In the genomic region with DNA sequence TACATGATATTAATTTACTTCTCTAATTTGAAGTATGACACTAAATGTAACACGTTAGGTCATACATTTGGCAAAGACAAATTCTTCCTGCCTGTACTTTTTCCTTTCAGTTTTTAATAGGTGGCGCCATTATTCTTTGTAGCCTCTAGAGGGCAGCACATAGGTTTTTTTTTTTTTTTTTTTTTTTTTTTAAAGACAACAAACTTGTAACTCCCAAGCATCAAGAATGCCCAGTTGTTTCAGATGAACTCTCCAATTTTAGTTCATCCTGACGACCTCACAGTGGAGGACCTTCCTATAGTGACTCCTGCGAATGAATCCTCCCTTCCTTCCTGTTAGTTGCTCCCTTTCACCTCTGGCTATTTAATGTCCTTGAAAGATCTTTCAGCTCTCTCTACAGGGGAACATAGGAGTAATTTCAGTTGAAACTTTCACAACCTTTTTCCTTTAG, we compare ENCODE assay signal across 8 cellular contexts.
DNase-seq lines count a peak whose midpoint lies in the region; ATAC-seq, FAIRE-seq and TF ChIP-seq lines count a peak whose summit lies in the region.

No MANE protein-coding gene starts in this region.

- no peak overlapping the region for H2BK20ac ChIP-seq in H1 (ENCODE audit: low read length)

- no peak for FAIRE-seq in H1 (lab: Jason Lieb, UNC)

- no peak overlapping the region for H4K91ac ChIP-seq in H1 (replicated peaks; ENCODE audit: insufficient read length, low read length)

- TF ChIP-seq RAD21 in H1 (IDR thresholded peaks at IDR 0.05 in 1 of 2, conservative IDR thresholded peaks at IDR 0.05 in 1 of 2; ENCODE audit: low read depth in 2 of 2, low read length in 2 of 2): peak; percentile 29 to 32; a peak in 3 of 4 replicates

- H4K5ac ChIP-seq in H1 (ENCODE audit: insufficient read length, low read depth, low read length): no peak overlapping the region

- peak overlapping the region; percentile 99 for H2AFZ ChIP-seq in H1 (ENCODE audit: low read length)

- H3K4me3 Mint-ChIP-seq in mesothelial cell of epicardium: no peak overlapping the region

- H2BK5ac ChIP-seq in H1 (ENCODE audit: low read depth, low read length): no peak overlapping the region

- TF ChIP-seq EP300 in H1 (IDR thresholded peaks at IDR 0.05; ENCODE audit: borderline replicate concordance in 1 of 2, low read depth in 2 of 2, low read length in 2 of 2): no peak

- no peak overlapping the region for H3K4me2 ChIP-seq in H1 (ENCODE audit: insufficient read depth in 1 of 2, low read depth in 2 of 2, low read length in 2 of 2)

- H3K4me1 ChIP-seq in H1 (replicated peaks in 1 of 4; ENCODE audit: control insufficient read depth in 3 of 4, insufficient read depth in 4 of 4, low read length in 3 of 4): no peaks in the 10 kb centered on the region; a peak in 1 of 7 replicates

- no peak overlapping the region for H3K4ac ChIP-seq in H1 (replicated peaks; ENCODE audit: insufficient read length, low read depth, low read length)

- H3K27me3 ChIP-seq in H1 (replicated peaks in 1 of 4; ENCODE audit: control insufficient read depth in 3 of 4, extremely low read depth in 1 of 4, insufficient read depth in 3 of 4, low read length in 3 of 4): no peaks in the 10 kb centered on the region

- H3K36me3 ChIP-seq in H1 (ENCODE audit: control insufficient read depth in 2 of 4, insufficient read depth in 4 of 4, low read length in 3 of 4): no peaks in the 10 kb centered on the region

- TF ChIP-seq CTCF in RWPE1 (conservative IDR thresholded peaks at IDR 0.05; ENCODE audit: low read depth): peak; percentile 82
- TF ChIP-seq CTCF in H1 (IDR thresholded peaks at IDR 0.05; ENCODE audit: control extremely low read depth in 1 of 3, insufficient read depth in 1 of 3, low read depth in 1 of 3, low read length in 3 of 3): peak in 2 of 3 experiments; percentile 25 to 54; a peak in 2 of 4 replicates
- peak; percentile 94 for TF ChIP-seq CTCF in mesothelial cell of epicardium (IDR thresholded peaks at IDR 0.05; ENCODE audit: unreplicated experiment)

- WGBS in H1 (ENCODE audit: extremely low coverage in 1 of 2, insufficient coverage in 1 of 2, insufficient read length in 1 of 2, insufficient replicate concordance in 2 of 2, low coverage in 1 of 2, low lambda C conversion rate in 2 of 2, missing lambda C conversion rate in 1 of 2), 2 experiments: 14% methylated on average over 4 of the region's 4 CpGs; no CpG with 5 or more reads in 1 of the 2 experiments

- H3K14ac ChIP-seq in H1 (ENCODE audit: insufficient read length): no peak overlapping the region

- no peak for TF ChIP-seq POLR2A in H1 (IDR thresholded peaks at IDR 0.05; ENCODE audit: control extremely low read depth in 1 of 2, low read depth in 2 of 2, low read length in 2 of 2)

- no peaks in the 10 kb centered on the region for H3K23me2 ChIP-seq in H1 (ENCODE audit: low read depth, low read length)

- no peak overlapping the region for H3K4me3 ChIP-seq in H1 (ENCODE audit: extremely low read depth in 1 of 4, insufficient read depth in 2 of 4, low read depth in 3 of 4, low read length in 4 of 4)

- H3K27ac Mint-ChIP-seq in mesothelial cell of epicardium: no peak overlapping the region

- H2BK120ac ChIP-seq in H1 (replicated peaks; ENCODE audit: low read depth, low read length): no peak overlapping the region

- no peak overlapping the region for H2BK12ac ChIP-seq in H1 (ENCODE audit: low read depth, low read length)

- no peaks in the 10 kb centered on the region for H3K36me3 Mint-ChIP-seq in mesothelial cell of epicardium

- H4K20me1 ChIP-seq in H1 (replicated peaks in 1 of 2; ENCODE audit: control insufficient read depth in 1 of 2, insufficient read depth in 2 of 2, low read length in 2 of 2): no peaks in the 10 kb centered on the region

- no peak overlapping the region for H2AK5ac ChIP-seq in H1 (ENCODE audit: low read depth, low read length)

- H3K79me1 ChIP-seq in H1 (ENCODE audit: low read depth, low read length): no peaks in the 10 kb centered on the region

- POLR2A ChIA-PET in RWPE1 (lab: Yijun Ruan, JAX; ENCODE audit: low non-redundant PET): no interaction called here
- POLR2A ChIA-PET in H1 (lab: Charles Lee; ENCODE audit: partially characterized antibody): interaction anchor here (0.7 kb wide), 1 partner anchor 1861 kb away, joined by 3 read pairs; the partner anchor contains the start of gene MACC1

- H3K79me2 ChIP-seq in H1 (ENCODE audit: control insufficient read depth in 1 of 2, insufficient read depth in 2 of 2, low read length in 2 of 2): no peaks in the 10 kb centered on the region

- no peaks in the 10 kb centered on the region for H3K9me3 ChIP-seq in H1 (ENCODE audit: insufficient read depth in 2 of 2, low read depth in 1 of 2, low read length in 1 of 2)

- no peak overlapping the region for H3K56ac ChIP-seq in H1 (replicated peaks; ENCODE audit: insufficient read length, low read depth, low read length)

- no peak overlapping the region for H3K23ac ChIP-seq in H1 (ENCODE audit: insufficient read length)

- peaks cover 57% of the 10 kb centered on the region for H3K4me1 Mint-ChIP-seq in mesothelial cell of epicardium

- CTCF ChIA-PET in RWPE1 (lab: Yijun Ruan, JAX): interaction anchor here (0.6 to 1.1 kb wide), 5 partner anchors 213 to 728 kb away, joined by 3 to 5 read pairs (median 4); no protein-coding TSS in a partner anchor
- CTCF ChIA-PET in H1 (lab: Charles Lee; ENCODE audit: partially characterized antibody): interaction anchor here (0.6 to 3.8 kb wide), 30 partner anchors 9 to 318 kb away, joined by 3 to 53 read pairs (median 4); partner anchors contain the start of gene HDAC9

- no peak for ATAC-seq in HG02759 (IDR thresholded peaks at IDR 0.05; ENCODE audit: unreplicated experiment)

- DNase-seq in NCI-H510A treated with DMSO at 0.1 percent for 48 hours (lab: John Stamatoyannopoulos, UW): peak; percentile 48
- DNase-seq in NCI-H510A (lab: John Stamatoyannopoulos, UW): no peak
- peak; percentile 34 for DNase-seq in HS-5 (ENCODE audit: low read depth)
- DNase-seq in RWPE1 (ENCODE audit: low spot score): peak; percentile 32
- DNase-seq in H1 (ENCODE audit: low read depth in 1 of 2, low spot score in 2 of 2): no peak
- no peak for DNase-seq in mesothelial cell of epicardium (ENCODE audit: low spot score in 2 of 2, unreplicated experiment in 2 of 2)
- DNase-seq in activated CD4-positive, alpha-beta T cell treated with anti-CD3 and anti-CD28 coated beads, Interleukin-2, amount 50 U/mL, for 1 hour: no peak

- H3K27ac ChIP-seq in RWPE1: no peak overlapping the region
- H3K27ac ChIP-seq in H1 (ENCODE audit: low read depth, low read length): no peak overlapping the region

- H3K27me3 Mint-ChIP-seq in mesothelial cell of epicardium (ENCODE audit: low read depth): no peaks in the 10 kb centered on the region

- H3K9ac ChIP-seq in H1 (replicated peaks in 1 of 4; ENCODE audit: extremely low read depth in 1 of 4, low read depth in 3 of 4, low read length in 3 of 4): no peak overlapping the region

- H4K8ac ChIP-seq in H1 (ENCODE audit: extremely low read depth, insufficient read depth, low read length): no peak overlapping the region

- H2BK15ac ChIP-seq in H1 (ENCODE audit: low read length): no peak overlapping the region

- H3K18ac ChIP-seq in H1 (ENCODE audit: extremely low read depth, low read length): no peak overlapping the region

- H3K9me3 Mint-ChIP-seq in mesothelial cell of epicardium: peaks cover 3% of the 10 kb centered on the region

TF ChIP-seq in H1, 55 proteins besides CTCF, POLR2A, EP300 and RAD21:
- no peak for TF ChIP-seq CHD2 (IDR thresholded peaks at IDR 0.05; ENCODE audit: low read length)
- no peak for TF ChIP-seq BCL11A (IDR thresholded peaks at IDR 0.05; ENCODE audit: low read depth in 2 of 2, low read length in 2 of 2)
- no peak for TF ChIP-seq CHD1 (IDR thresholded peaks at IDR 0.05; ENCODE audit: low read depth, low read length)
- TF ChIP-seq NRF1 (IDR thresholded peaks at IDR 0.05; ENCODE audit: low read depth, low read length): no peak
- no peak for TF ChIP-seq SIRT6 (IDR thresholded peaks at IDR 0.05; ENCODE audit: low read length)
- TF ChIP-seq, protein P1, sequence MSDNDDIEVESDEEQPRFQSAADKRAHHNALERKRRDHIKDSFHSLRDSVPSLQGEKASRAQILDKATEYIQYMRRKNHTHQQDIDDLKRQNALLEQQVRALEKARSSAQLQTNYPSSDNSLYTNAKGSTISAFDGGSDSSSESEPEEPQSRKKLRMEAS (IDR thresholded peaks at IDR 0.05): no peak
- no peak for TF ChIP-seq MAFK (IDR thresholded peaks at IDR 0.05; ENCODE audit: low read depth, low read length)
- TF ChIP-seq EZH2 (IDR thresholded peaks at IDR 0.05; ENCODE audit: low read depth, low read length, severe bottlenecking): no peak
- TF ChIP-seq, protein P2, sequence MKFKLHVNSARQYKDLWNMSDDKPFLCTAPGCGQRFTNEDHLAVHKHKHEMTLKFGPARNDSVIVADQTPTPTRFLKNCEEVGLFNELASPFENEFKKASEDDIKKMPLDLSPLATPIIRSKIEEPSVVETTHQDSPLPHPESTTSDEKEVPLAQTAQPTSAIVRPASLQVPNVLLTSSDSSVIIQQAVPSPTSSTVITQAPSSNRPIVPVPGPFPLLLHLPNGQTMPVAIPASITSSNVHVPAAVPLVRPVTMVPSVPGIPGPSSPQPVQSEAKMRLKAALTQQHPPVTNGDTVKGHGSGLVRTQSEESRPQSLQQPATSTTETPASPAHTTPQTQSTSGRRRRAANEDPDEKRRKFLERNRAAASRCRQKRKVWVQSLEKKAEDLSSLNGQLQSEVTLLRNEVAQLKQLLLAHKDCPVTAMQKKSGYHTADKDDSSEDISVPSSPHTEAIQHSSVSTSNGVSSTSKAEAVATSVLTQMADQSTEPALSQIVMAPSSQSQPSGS (IDR thresholded peaks at IDR 0.05; ENCODE audit: low read length): no peak
- TF ChIP-seq SP4 (IDR thresholded peaks at IDR 0.05; ENCODE audit: low read length): no peak
- no peak for TF ChIP-seq KDM4A (IDR thresholded peaks at IDR 0.05; ENCODE audit: low read depth, low read length, severe bottlenecking)
- TF ChIP-seq TAF7 (optimal IDR thresholded peaks at IDR 0.05; ENCODE audit: borderline replicate concordance, low read depth, low read length): no peak
- no peak for TF ChIP-seq RBBP5 (IDR thresholded peaks at IDR 0.05; ENCODE audit: borderline replicate concordance, low read depth, low read length)

Comparison
In these comparisons a context has a peak if more than half of its experiments do, and no peak if none do; other contexts are left out.
1. DNase-seq: peak in NCI-H510A treated with DMSO at 0.1 percent for 48 hours (single experiment), HS-5 (single experiment) and RWPE1 (single experiment); none in NCI-H510A (single experiment), H1 (0 of 2), mesothelial cell of epicardium (0 of 2) and activated CD4-positive, alpha-beta T cell treated with anti-CD3 and anti-CD28 coated beads, Interleukin-2, amount 50 U/mL, for 1 hour (single experiment).
2. CTCF ChIP-seq: peak in every context shown above with its lines; median percentile 94 in mesothelial cell of epicardium; 82 in RWPE1; 40 in H1.